Comparison of ENCODE assay signal across 21 cellular contexts in the genomic region with DNA sequence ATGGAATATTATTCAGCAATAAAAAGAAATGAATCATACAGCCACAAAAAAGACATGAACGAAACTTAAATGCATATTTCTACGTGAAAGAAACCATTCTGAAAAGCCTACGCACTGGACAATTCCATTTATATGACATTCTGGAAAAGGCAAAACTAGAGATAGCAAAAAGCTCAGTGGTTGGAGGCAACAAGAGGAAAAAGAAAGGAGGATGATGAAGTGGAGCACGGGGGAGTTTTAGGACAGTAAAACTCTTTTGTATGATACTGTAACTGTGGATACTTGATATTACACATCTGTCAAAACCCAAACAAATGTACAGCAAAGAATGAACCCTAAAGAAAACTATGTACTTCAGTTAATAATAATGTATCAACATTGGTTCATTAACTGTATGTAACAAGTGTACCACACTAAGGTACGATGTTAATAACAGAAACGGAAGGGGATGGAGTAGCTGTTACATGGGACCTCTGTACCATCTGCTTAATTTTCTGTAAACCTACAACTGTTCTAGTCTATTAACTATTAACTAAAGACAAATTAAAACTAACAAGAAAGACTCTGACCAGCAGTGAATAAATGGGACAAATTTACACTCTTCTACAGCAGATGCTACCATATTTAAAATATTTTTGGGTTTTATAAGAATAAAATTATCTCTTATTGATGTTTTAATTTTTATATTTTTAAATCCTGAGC. TPM values are rescaled to one million over a fixed set of nuclear protein-coding genes. Genes with fewer than 3 reads are reported as not detected.
DNase-seq lines count a peak whose midpoint lies in the region; ATAC-seq, FAIRE-seq and TF ChIP-seq lines count a peak whose summit lies in the region.
"Had no signal": no experiment of that assay in that cellular context is flagged by ENCODE, and none has a peak within 500 bp of the region (broad histone marks: within the 10 kb centered on the region; RNA-seq: fewer than 3 reads in every experiment).

No MANE protein-coding gene starts in this region.

- no peak overlapping the region for H3K27ac ChIP-seq in liver (ENCODE audit: low read depth in 1 of 2, low read length in 2 of 2)
- H3K27ac ChIP-seq: BLaER1, HL-60 had no signal

- peaks cover 3% of the 10 kb centered on the region for H3K27me3 Mint-ChIP-seq in glutamatergic neuron (ENCODE audit: unreplicated experiment)
- H3K27me3 Mint-ChIP-seq in activated T-helper 17 cell treated with anti-CD3 and anti-CD28 coated beads, Interleukin-2, amount 50 U/mL, for 72 hours, result no peaks in the 10 kb centered on the region

- no peak overlapping the region for H3K4me3 ChIP-seq in liver (ENCODE audit: low read depth in 1 of 3, low read length in 3 of 3)
- H3K4me3 ChIP-seq: BLaER1, GM12878, K562 had no signal

- intact Hi-C loops in head of caudate nucleus (cut with DNase I), result no loop called here

- no peak for TF ChIP-seq RAD21 in liver (IDR thresholded peaks at IDR 0.05)

- H3K27ac Mint-ChIP-seq in glutamatergic neuron (ENCODE audit: unreplicated experiment), result no peak overlapping the region
- H3K27ac Mint-ChIP-seq in activated T-helper 17 cell treated with anti-CD3 and anti-CD28 coated beads, Interleukin-2, amount 50 U/mL, for 72 hours, result no peak overlapping the region
- H3K27ac Mint-ChIP-seq: CD14-positive monocyte; CD8-positive, alpha-beta T cell had no signal

- no peak overlapping the region for H3K9ac ChIP-seq in liver (ENCODE audit: low read depth in 1 of 2, low read length in 2 of 2)
- H3K9ac ChIP-seq: BLaER1 had no signal

- H3K36me3 ChIP-seq in liver (ENCODE audit: control insufficient read depth in 4 of 4, insufficient read depth in 3 of 4, low read depth in 1 of 4, low read length in 3 of 4), result no peaks in the 10 kb centered on the region
- H3K36me3 ChIP-seq: BLaER1 had no signal

- no peaks in the 10 kb centered on the region for H3K27me3 ChIP-seq in liver (ENCODE audit: control insufficient read depth in 4 of 4, insufficient read depth in 4 of 4, low read length in 3 of 4)
- H3K27me3 ChIP-seq: BLaER1 had no signal

- no peaks in the 10 kb centered on the region for H3K9me3 ChIP-seq in liver (ENCODE audit: control insufficient read depth in 4 of 4, low read length in 3 of 4)

- 77% methylated on average over 6 of the region's 6 CpGs for WGBS in liver

- no peak for ATAC-seq in activated T-helper 17 cell treated with anti-CD3 and anti-CD28 coated beads, Interleukin-2, amount 50 U/mL, for 72 hours (replicated peaks)
- ATAC-seq: CD8-positive, alpha-beta T cell; GM12878; K562 had no signal

- DNase-seq in GM18507 (ENCODE audit: extremely low spot score, insufficient read length, low read depth) (no peak), glutamatergic neuron (no peak), putamen (ENCODE audit: low spot score) (no peak), head of caudate nucleus (no peak)
- DNase-seq: Calu3; CD8-positive, alpha-beta T cell; DMS 273 treated with DMSO at 0.1 percent for 48 hours; DMS53; DND-41; EL; HCEC 1CT; IMR-90 had no signal

- no peaks in the 10 kb centered on the region for H3K9me3 Mint-ChIP-seq in glutamatergic neuron (ENCODE audit: unreplicated experiment)
- H3K9me3 Mint-ChIP-seq in activated T-helper 17 cell treated with anti-CD3 and anti-CD28 coated beads, Interleukin-2, amount 50 U/mL, for 72 hours, result no peaks in the 10 kb centered on the region
- H3K9me3 Mint-ChIP-seq: CD14-positive monocyte; CD8-positive, alpha-beta T cell had no signal

- peak; percentile 21 for FAIRE-seq in GM18507 (lab: Jason Lieb, UNC)
- FAIRE-seq: GM12878, GM19239, H1, K562 had no signal

- peaks cover 10% of the 10 kb centered on the region for H3K4me1 Mint-ChIP-seq in glutamatergic neuron (ENCODE audit: low read depth, unreplicated experiment)
- peaks cover 10% of the 10 kb centered on the region for H3K4me1 Mint-ChIP-seq in activated T-helper 17 cell treated with anti-CD3 and anti-CD28 coated beads, Interleukin-2, amount 50 U/mL, for 72 hours

- peaks cover 4 to 33% (median 7%) of the 10 kb centered on the region in 4 donors for H3K4me1 ChIP-seq in liver (ENCODE audit: control insufficient read depth in 4 of 4, insufficient read depth in 4 of 4, low read length in 3 of 4)
- H3K4me1 ChIP-seq: BLaER1 had no signal

- no peaks in the 10 kb centered on the region for H3K36me3 Mint-ChIP-seq in glutamatergic neuron (ENCODE audit: unreplicated experiment)
- H3K36me3 Mint-ChIP-seq in activated T-helper 17 cell treated with anti-CD3 and anti-CD28 coated beads, Interleukin-2, amount 50 U/mL, for 72 hours (ENCODE audit: low read depth), result no peaks in the 10 kb centered on the region
- H3K36me3 Mint-ChIP-seq: CD8-positive, alpha-beta T cell had no signal

- H3K4me3 Mint-ChIP-seq in glutamatergic neuron (ENCODE audit: unreplicated experiment), result peak overlapping the region; percentile 26
- no peak overlapping the region for H3K4me3 Mint-ChIP-seq in activated T-helper 17 cell treated with anti-CD3 and anti-CD28 coated beads, Interleukin-2, amount 50 U/mL, for 72 hours
- H3K4me3 Mint-ChIP-seq: CD14-positive monocyte; CD8-positive, alpha-beta T cell had no signal

- TF ChIP-seq CTCF in glutamatergic neuron (IDR thresholded peaks at IDR 0.05; ENCODE audit: partially characterized antibody, unreplicated experiment) (no peak), liver (IDR thresholded peaks at IDR 0.05; ENCODE audit: low read depth, low read length, missing input control) (no peak)

TF ChIP-seq in liver, 16 proteins besides CTCF, POLR2A, EP300 and RAD21:
- TF ChIP-seq, protein P1, sequence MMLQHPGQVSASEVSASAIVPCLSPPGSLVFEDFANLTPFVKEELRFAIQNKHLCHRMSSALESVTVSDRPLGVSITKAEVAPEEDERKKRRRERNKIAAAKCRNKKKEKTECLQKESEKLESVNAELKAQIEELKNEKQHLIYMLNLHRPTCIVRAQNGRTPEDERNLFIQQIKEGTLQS (IDR thresholded peaks at IDR 0.05), result no peak
- TF ChIP-seq FOXA2 (IDR thresholded peaks at IDR 0.05), result no peak
- TF ChIP-seq YY1 (IDR thresholded peaks at IDR 0.05), result peak; percentile 67

RNA-seq across cellular contexts. Expression of a gene that starts 31.5 kb away (rescaled TPM):
- 34.6 TPM for total RNA-seq in glutamatergic neuron (ENCODE audit: unreplicated experiment)
- total RNA-seq in liver, result 10 to 100 TPM; 16.1 to 31.0 TPM
- 1 to 10 TPM; 5.3 to 8.3 TPM for polyA plus RNA-seq in liver
- total RNA-seq in activated T-helper 17 cell treated with anti-CD3 and anti-CD28 coated beads, Interleukin-2, amount 50 U/mL, for 72 hours, result 10 to 100 TPM; 13.7 to 22.4 TPM
